Comparison of ENCODE assay signal across 12 cellular contexts in the genomic region with DNA sequence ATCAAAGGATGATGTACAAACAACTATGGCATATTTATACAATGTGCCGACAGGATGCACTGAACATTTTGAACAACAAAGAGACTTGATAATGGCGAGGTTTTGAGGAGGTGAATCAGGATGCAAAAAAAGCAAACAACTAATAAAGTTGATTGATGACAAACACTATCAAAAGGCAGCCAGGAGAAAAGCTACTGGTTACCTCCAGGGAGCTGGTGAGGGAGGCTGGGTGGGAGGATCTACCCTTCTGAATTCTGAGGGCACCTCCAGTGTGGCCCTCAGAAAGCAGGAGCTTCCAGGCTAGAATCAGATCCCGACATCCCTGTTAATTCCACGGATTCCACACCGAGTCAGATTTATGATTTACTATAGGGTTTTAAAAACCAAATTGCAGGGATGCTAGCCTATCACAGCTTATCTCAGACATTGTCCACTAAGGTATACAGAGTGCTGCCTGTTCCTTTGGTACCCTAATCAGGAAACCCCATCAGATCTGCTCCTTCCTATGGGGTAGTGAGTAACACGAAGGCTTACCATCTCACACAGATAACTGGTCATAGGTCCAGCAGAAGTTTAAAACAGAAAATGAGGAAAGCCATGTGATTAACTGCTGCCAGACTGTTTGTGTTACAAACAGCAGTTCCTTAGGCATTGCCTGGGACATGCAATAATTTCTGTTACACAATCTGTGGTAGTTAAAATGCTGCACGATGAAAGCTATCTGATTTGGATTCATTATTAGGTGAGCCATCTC. TPM values are rescaled to one million over a fixed set of nuclear protein-coding genes. Genes with fewer than 3 reads are reported as not detected.
A peak's percentile ranks its signal among the peaks of the same experiment; 100 is the strongest.
DNase-seq lines count a peak whose midpoint lies in the region; FAIRE-seq and TF ChIP-seq lines count a peak whose summit lies in the region.
"Had no signal": no experiment of that assay in that cellular context is flagged by ENCODE, and none has a peak within 500 bp of the region (broad histone marks: within the 10 kb centered on the region; RNA-seq: fewer than 3 reads in every experiment).

No MANE protein-coding gene starts in this region.

- H3K4me3 ChIP-seq in fibroblast of mammary gland (ENCODE audit: control insufficient read depth, low read depth, low read length): no peak overlapping the region

- no peak for TF ChIP-seq CTCF in fibroblast of mammary gland (conservative IDR thresholded peaks at IDR 0.05; ENCODE audit: control insufficient read depth, insufficient read depth, low read depth, low read length)

- peak; percentile 48 for DNase-seq in CD1c-positive myeloid dendritic cell (ENCODE audit: extremely low spot score)
- DNase-seq in MV-4-11 (lab: John Stamatoyannopoulos, UW): peak; percentile 67
- DNase-seq in fibroblast of mammary gland (ENCODE audit: low read depth): peak; percentile 80
- DNase-seq in renal cortical epithelial cell (ENCODE audit: low read depth): peak; percentile 19
- no peak for DNase-seq in DMS 273 (lab: John Stamatoyannopoulos, UW; ENCODE audit: unreplicated experiment)
- no peak for DNase-seq in cerebellum (ENCODE audit: low spot score)
- DNase-seq in activated T-cell treated with anti-CD3 and anti-CD28 coated beads, Interleukin-2, amount 50 U/mL, for 1 hour: no peak
- DNase-seq in RCC 7860 (ENCODE audit: low spot score): no peak
- DNase-seq: effector CD4-positive, alpha-beta T cell; naive B cell; NCI-H1092 treated with DMSO at 0.1 percent for 48 hours; NCI-H526 had no signal

- no peak for FAIRE-seq in RCC 7860 (lab: Jason Lieb, UNC)

RNA-seq across cellular contexts. Expression of a gene that starts 53.7 kb away (rescaled TPM):
- 0.85 and 5.6 TPM in 2 replicates for total RNA-seq in renal cortical epithelial cell
- total RNA-seq in cerebellum: 2.8 TPM

Comparison
In these comparisons a context has a peak if more than half of its experiments do, and no peak if none do; other contexts are left out.
1. DNase-seq: peak in CD1c-positive myeloid dendritic cell (single experiment), MV-4-11 (single experiment), fibroblast of mammary gland (single experiment) and renal cortical epithelial cell (single experiment); none in DMS 273 (single experiment), cerebellum (single experiment), activated T-cell treated with anti-CD3 and anti-CD28 coated beads, Interleukin-2, amount 50 U/mL, for 1 hour (single experiment) and RCC 7860 (single experiment).